29 cellular contexts compared by ENCODE assay signal in genomic region chrY:19055232-19056137, GRCh38.
"Had no signal": no experiment of that assay in that cellular context is flagged by ENCODE, and none has a peak within 500 bp of the region (broad histone marks: within the 10 kb centered on the region; RNA-seq: fewer than 3 reads in every experiment).

No MANE protein-coding gene starts in this region.

- H3K4me1 Mint-ChIP-seq: activated CD8-positive, alpha-beta memory T cell treated with anti-CD3 and anti-CD28 coated beads, Interleukin-2, amount 10 ng/mL, durations not matched to agents 7 days and 5 days; nephron; stimulated activated effector memory CD8-positive, alpha-beta T cell treated with anti-CD3 and anti-CD28 coated beads, Interleukin-12 subunit alpha, Interleukin-12 subunit beta, amount 100 ng/mL, for 72 hours; T-helper 17 cell had no signal

- H3K36me3 ChIP-seq: colonic mucosa, upper lobe of left lung, vagina had no signal

- H3K4me1 ChIP-seq: colonic mucosa, upper lobe of left lung, vagina had no signal

- FAIRE-seq: endometrium, small intestine had no signal

- H3K27ac Mint-ChIP-seq: activated CD8-positive, alpha-beta memory T cell treated with anti-CD3 and anti-CD28 coated beads, Interleukin-2, amount 10 ng/mL, durations not matched to agents 7 days and 5 days; activated CD8-positive, alpha-beta T cell treated with anti-CD3 and anti-CD28 coated beads, Interleukin-2, amount 10 ng/mL, durations not matched to agents 7 days and 5 days; activated naive CD4-positive, alpha-beta T cell treated with anti-CD3 and anti-CD28 coated beads, Interleukin-2, amount 50 U/mL, for 72 hours; activated T-cell treated with anti-CD3 and anti-CD28 coated beads, Interleukin-2, amount 50 U/mL, for 72 hours; nephron; stimulated activated effector memory CD8-positive, alpha-beta T cell treated with anti-CD3 and anti-CD28 coated beads, Interleukin-12 subunit alpha, Interleukin-12 subunit beta, amount 100 ng/mL, for 72 hours; stimulated activated naive CD8-positive, alpha-beta T cell treated with anti-CD3 and anti-CD28 coated beads, Interleukin-15, Interleukin-2, amounts not matched to agents 100 ng/mL and 50 ng/mL, for 24 hours; T-helper 17 cell had no signal

- H3K27ac ChIP-seq: colonic mucosa, upper lobe of left lung, vagina had no signal

- ATAC-seq: activated CD8-positive, alpha-beta memory T cell treated with anti-CD3 and anti-CD28 coated beads, Interleukin-2, amount 10 ng/mL, durations not matched to agents 7 days and 5 days; activated CD8-positive, alpha-beta T cell treated with anti-CD3 and anti-CD28 coated beads, Interleukin-2, amount 10 ng/mL, durations not matched to agents 7 days and 5 days; activated naive CD4-positive, alpha-beta T cell treated with anti-CD3 and anti-CD28 coated beads, Interleukin-2, amount 50 U/mL, for 72 hours; activated T-cell treated with anti-CD3 and anti-CD28 coated beads, Interleukin-2, amount 50 U/mL, for 72 hours; left lobe of liver; sciatic nerve; stimulated activated effector memory CD8-positive, alpha-beta T cell treated with anti-CD3 and anti-CD28 coated beads, Interleukin-12 subunit alpha, Interleukin-12 subunit beta, amount 100 ng/mL, for 72 hours; T-helper 17 cell had no signal

- H3K9me3 ChIP-seq: colonic mucosa, upper lobe of left lung, vagina had no signal

- H3K36me3 Mint-ChIP-seq: activated CD8-positive, alpha-beta memory T cell treated with anti-CD3 and anti-CD28 coated beads, Interleukin-2, amount 10 ng/mL, durations not matched to agents 7 days and 5 days; stimulated activated effector memory CD8-positive, alpha-beta T cell treated with anti-CD3 and anti-CD28 coated beads, Interleukin-12 subunit alpha, Interleukin-12 subunit beta, amount 100 ng/mL, for 72 hours had no signal

- H3K27me3 Mint-ChIP-seq: activated CD8-positive, alpha-beta memory T cell treated with anti-CD3 and anti-CD28 coated beads, Interleukin-2, amount 10 ng/mL, durations not matched to agents 7 days and 5 days; stimulated activated naive CD8-positive, alpha-beta T cell treated with anti-CD3 and anti-CD28 coated beads, Interleukin-15, Interleukin-2, amounts not matched to agents 100 ng/mL and 50 ng/mL, for 24 hours; T-helper 17 cell had no signal

- H3K4me3 Mint-ChIP-seq: activated CD8-positive, alpha-beta memory T cell treated with anti-CD3 and anti-CD28 coated beads, Interleukin-2, amount 10 ng/mL, durations not matched to agents 7 days and 5 days; activated CD8-positive, alpha-beta T cell treated with anti-CD3 and anti-CD28 coated beads, Interleukin-2, amount 10 ng/mL, durations not matched to agents 7 days and 5 days; activated T-cell treated with anti-CD3 and anti-CD28 coated beads, Interleukin-2, amount 50 U/mL, for 72 hours; nephron; stimulated activated effector memory CD8-positive, alpha-beta T cell treated with anti-CD3 and anti-CD28 coated beads, Interleukin-12 subunit alpha, Interleukin-12 subunit beta, amount 100 ng/mL, for 72 hours; stimulated activated naive CD8-positive, alpha-beta T cell treated with anti-CD3 and anti-CD28 coated beads, Interleukin-15, Interleukin-2, amounts not matched to agents 100 ng/mL and 50 ng/mL, for 24 hours; T-helper 17 cell had no signal

- H3K27me3 ChIP-seq: colonic mucosa, upper lobe of left lung, vagina had no signal

- H3K4me3 ChIP-seq: colonic mucosa, lung, upper lobe of left lung, vagina had no signal

- DNase-seq: activated CD4-positive, alpha-beta T cell treated with anti-CD3 and anti-CD28 coated beads for 1 hour; activated CD4-positive, alpha-beta T cell treated with anti-CD3 and anti-CD28 coated beads, Interleukin-2, amount 50 U/mL, for 1 hour; activated CD8-positive, alpha-beta memory T cell treated with anti-CD3 and anti-CD28 coated beads, Interleukin-2, amount 10 ng/mL, durations not matched to agents 7 days and 5 days; activated CD8-positive, alpha-beta T cell treated with anti-CD3 and anti-CD28 coated beads, Interleukin-2, amount 10 ng/mL, durations not matched to agents 7 days and 5 days; activated naive CD4-positive, alpha-beta T cell; activated T-cell treated with anti-CD3 and anti-CD28 coated beads for 4 hours; activated T-cell treated with anti-CD3 and anti-CD28 coated beads, Interleukin-2, amount 50 U/mL, for 72 hours; cerebellar nuclear complex; colonic mucosa; effector CD8-positive, alpha-beta T cell; erythroblast; kidney glomerular epithelial cell; mesendoderm; posterior cingulate gyrus; small intestine; stimulated activated CD4-positive, alpha-beta T cell treated with anti-CD3 and anti-CD28 coated beads, Interleukin-4, amount 100 ng/mL, for 24 hours; substantia nigra; T-helper 17 cell; T1000; upper lobe of left lung had no signal

- H3K9me3 Mint-ChIP-seq: activated naive CD4-positive, alpha-beta T cell treated with anti-CD3 and anti-CD28 coated beads, Interleukin-2, amount 50 U/mL, for 72 hours; nephron; stimulated activated effector memory CD8-positive, alpha-beta T cell treated with anti-CD3 and anti-CD28 coated beads, Interleukin-12 subunit alpha, Interleukin-12 subunit beta, amount 100 ng/mL, for 72 hours; stimulated activated naive CD8-positive, alpha-beta T cell treated with anti-CD3 and anti-CD28 coated beads, Interleukin-15, Interleukin-2, amounts not matched to agents 100 ng/mL and 50 ng/mL, for 24 hours had no signal
